In genomic region chr1:100305954-100306353, GRCh38 we compare ENCODE assay signal across 37 cellular contexts.
"Had no signal": no experiment of that assay in that cellular context is flagged by ENCODE, and none has a peak within 500 bp of the region (broad histone marks: within the 10 kb centered on the region; RNA-seq: fewer than 3 reads in every experiment).

No MANE protein-coding gene starts in this region.

- H3K4me3 Mint-ChIP-seq: activated B cell treated with CpG ODN at 0.5 μM for 24 hours; activated CD4-positive, alpha-beta memory T cell treated with anti-CD3 and anti-CD28 coated beads, Interleukin-2, amount 10 ng/mL, durations not matched to agents 7 days and 5 days; activated CD4-positive, alpha-beta T cell treated with anti-CD3 and anti-CD28 coated beads, Interleukin-2, amount 10 ng/mL, durations not matched to agents 7 days and 5 days; activated CD8-positive, alpha-beta memory T cell treated with anti-CD3 and anti-CD28 coated beads, Interleukin-2, amount 10 ng/mL, durations not matched to agents 7 days and 5 days; activated CD8-positive, alpha-beta T cell treated with anti-CD3 and anti-CD28 coated beads, Interleukin-2, amount 10 ng/mL, durations not matched to agents 7 days and 5 days; activated naive CD4-positive, alpha-beta T cell treated with anti-CD3 and anti-CD28 coated beads for 36 hours; activated naive CD8-positive, alpha-beta T cell treated with anti-CD3 and anti-CD28 coated beads for 36 hours; activated T-cell treated with anti-CD3 and anti-CD28 coated beads, Interleukin-2, amount 50 U/mL, for 24 hours; central memory CD8-positive, alpha-beta T cell; T-helper 1 cell treated with Interleukin-12 subunit alpha and Interleukin-12 subunit beta and Interleukin-4 antibody, amounts not matched to agents 30 μg/mL and 1 μg/mL, for 36 hours; T-helper 2 cell treated with Interferon-gamma antibody and Interleukin-4, amounts not matched to agents 5 μg/mL and 100 μg/mL, for 36 hours had no signal

- H3K9me3 ChIP-seq: adrenal gland, body of pancreas, breast epithelium had no signal

- H3K27ac ChIP-seq: adrenal gland, body of pancreas, brain microvascular endothelial cell, breast epithelium, cardiac muscle cell, VCaP had no signal

- H3K4me3 ChIP-seq: adrenal gland, body of pancreas, breast epithelium, cardiac muscle cell had no signal

- ATAC-seq: activated CD8-positive, alpha-beta memory T cell treated with anti-CD3 and anti-CD28 coated beads, Interleukin-2, amount 10 ng/mL, durations not matched to agents 7 days and 5 days; activated CD8-positive, alpha-beta T cell treated with anti-CD3 and anti-CD28 coated beads, Interleukin-2, amount 10 ng/mL, durations not matched to agents 7 days and 5 days; activated naive CD4-positive, alpha-beta T cell treated with anti-CD3 and anti-CD28 coated beads, Interleukin-2, amount 50 U/mL, for 72 hours; body of pancreas had no signal

- H3K36me3 Mint-ChIP-seq: activated naive CD8-positive, alpha-beta T cell treated with anti-CD3 and anti-CD28 coated beads for 36 hours had no signal

- H3K27ac Mint-ChIP-seq: activated B cell treated with CpG ODN at 0.5 μM for 24 hours; activated CD4-positive, alpha-beta T cell treated with anti-CD3 and anti-CD28 coated beads, Interleukin-2, amount 10 ng/mL, durations not matched to agents 7 days and 5 days; activated CD8-positive, alpha-beta T cell treated with anti-CD3 and anti-CD28 coated beads, Interleukin-2, amount 10 ng/mL, durations not matched to agents 7 days and 5 days; activated naive CD4-positive, alpha-beta T cell treated with anti-CD3 and anti-CD28 coated beads for 36 hours; activated naive CD4-positive, alpha-beta T cell treated with anti-CD3 and anti-CD28 coated beads, Interleukin-2, amount 50 U/mL, for 72 hours; activated naive CD8-positive, alpha-beta T cell treated with anti-CD3 and anti-CD28 coated beads for 36 hours; activated T-cell treated with anti-CD3 and anti-CD28 coated beads, Interleukin-2, amount 50 U/mL, for 24 hours; T-helper 1 cell treated with Interleukin-12 subunit alpha and Interleukin-12 subunit beta and Interleukin-4 antibody, amounts not matched to agents 30 μg/mL and 1 μg/mL, for 36 hours; T-helper 2 cell treated with Interferon-gamma antibody and Interleukin-4, amounts not matched to agents 5 μg/mL and 100 μg/mL, for 36 hours had no signal

- H3K27me3 ChIP-seq: adrenal gland, body of pancreas, brain microvascular endothelial cell, breast epithelium, cardiac muscle cell had no signal

- H3K36me3 ChIP-seq: adrenal gland, brain microvascular endothelial cell, breast epithelium, cardiac muscle cell had no signal

- DNase-seq: activated B cell treated with CpG ODN at 0.5 μM for 24 hours; activated CD4-positive, alpha-beta memory T cell treated with anti-CD3 and anti-CD28 coated beads, Interleukin-2, amount 10 ng/mL, durations not matched to agents 7 days and 5 days; activated CD4-positive, alpha-beta T cell treated with anti-CD3 and anti-CD28 coated beads for 4 hours; activated CD4-positive, alpha-beta T cell treated with anti-CD3 and anti-CD28 coated beads, Interleukin-2, amount 10 ng/mL, durations not matched to agents 7 days and 5 days; activated CD4-positive, alpha-beta T cell treated with anti-CD3 and anti-CD28 coated beads, Interleukin-2, amount 50 U/mL, for 48 hours; activated CD4-positive, CD25-positive, alpha-beta regulatory T cell treated with anti-CD3 and anti-CD28 coated beads, Interleukin-2, amount 50 U/mL, for 72 hours; activated CD8-positive, alpha-beta memory T cell treated with anti-CD3 and anti-CD28 coated beads for 24 hours; activated CD8-positive, alpha-beta memory T cell treated with anti-CD3 and anti-CD28 coated beads, Interleukin-2, amount 10 ng/mL, durations not matched to agents 7 days and 5 days; activated CD8-positive, alpha-beta memory T cell treated with anti-CD3 and anti-CD28 coated beads, Interleukin-2, amount 50 U/mL, for 48 hours; activated CD8-positive, alpha-beta T cell treated with anti-CD3 and anti-CD28 coated beads, Interleukin-2, amount 10 ng/mL, durations not matched to agents 7 days and 5 days; activated effector memory CD4-positive, alpha-beta T cell treated with anti-CD3 and anti-CD28 coated beads, Interleukin-2, amount 50 U/mL, for 16 hours; activated gamma-delta T cell treated with Interleukin-2 at 50 U/mL for 16 hours; activated naive CD4-positive, alpha-beta T cell; activated naive CD4-positive, alpha-beta T cell treated with anti-CD3 and anti-CD28 coated beads for 36 hours; activated naive CD4-positive, alpha-beta T cell treated with anti-CD3 and anti-CD28 coated beads, Interleukin-2, amount 50 U/mL, for 16 hours; activated naive CD8-positive, alpha-beta T cell treated with anti-CD3 and anti-CD28 coated beads for 36 hours; activated T-cell treated with anti-CD3 and anti-CD28 coated beads, Interleukin-2, amount 50 U/mL, for 24 hours; activated T-cell treated with anti-CD3 and anti-CD28 coated beads, Interleukin-2, amount 50 U/mL, for 48 hours; adrenal gland; amniotic stem cell; aorta; body of pancreas; brain microvascular endothelial cell; caudate nucleus; cerebellar nuclear complex; T-helper 1 cell; T-helper 2 cell; T-helper 9 cell had no signal

- H3K9me3 Mint-ChIP-seq: central memory CD8-positive, alpha-beta T cell had no signal

- H3K27me3 Mint-ChIP-seq: activated B cell treated with CpG ODN at 0.5 μM for 24 hours; activated CD4-positive, alpha-beta memory T cell treated with anti-CD3 and anti-CD28 coated beads, Interleukin-2, amount 10 ng/mL, durations not matched to agents 7 days and 5 days; activated CD4-positive, alpha-beta T cell treated with anti-CD3 and anti-CD28 coated beads, Interleukin-2, amount 10 ng/mL, durations not matched to agents 7 days and 5 days; activated CD8-positive, alpha-beta memory T cell treated with anti-CD3 and anti-CD28 coated beads, Interleukin-2, amount 10 ng/mL, durations not matched to agents 7 days and 5 days; activated naive CD8-positive, alpha-beta T cell treated with anti-CD3 and anti-CD28 coated beads for 36 hours; activated T-cell treated with anti-CD3 and anti-CD28 coated beads, Interleukin-2, amount 50 U/mL, for 24 hours; central memory CD8-positive, alpha-beta T cell had no signal

- H3K4me1 ChIP-seq: adrenal gland, body of pancreas, breast epithelium had no signal

- FAIRE-seq: astrocyte, TTC549 had no signal

- H3K4me1 Mint-ChIP-seq: activated B cell treated with CpG ODN at 0.5 μM for 24 hours; activated naive CD8-positive, alpha-beta T cell treated with anti-CD3 and anti-CD28 coated beads for 36 hours; central memory CD8-positive, alpha-beta T cell had no signal
